8 cellular contexts compared by ENCODE assay signal in the genomic region with DNA sequence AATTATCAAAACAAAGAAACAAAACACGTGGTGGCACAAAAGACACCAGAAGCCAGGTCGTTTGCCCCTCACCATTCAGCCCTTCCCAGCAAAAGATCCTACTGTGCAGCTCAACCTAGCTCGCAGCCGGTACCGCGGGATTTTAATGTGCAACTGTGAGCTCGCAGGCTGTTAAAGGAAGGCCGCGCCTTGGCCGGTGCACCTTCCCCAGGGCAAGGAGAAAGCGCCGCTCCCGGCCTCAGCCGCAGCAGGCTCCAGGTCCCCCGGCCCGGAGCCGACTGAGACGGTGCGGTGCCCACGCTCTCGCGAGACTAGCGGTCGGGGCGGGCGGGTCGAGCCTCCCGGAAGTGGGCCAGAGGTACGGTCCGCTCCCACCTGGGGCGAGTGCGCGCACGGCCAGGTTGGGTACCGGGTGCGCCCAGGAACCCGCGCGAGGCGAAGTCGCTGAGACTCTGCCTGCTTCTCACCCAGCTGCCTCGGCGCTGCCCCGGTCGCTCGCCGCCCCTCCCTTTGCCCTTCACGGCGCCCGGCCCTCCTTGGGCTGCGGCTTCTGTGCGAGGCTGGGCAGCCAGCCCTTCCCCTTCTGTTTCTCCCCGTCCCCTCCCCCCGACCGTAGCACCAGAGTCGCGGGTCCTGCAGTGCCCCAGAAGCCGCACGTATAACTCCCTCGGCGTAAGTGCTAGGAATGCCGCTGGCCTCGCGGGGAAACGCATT. TPM values are rescaled to one million over a fixed set of nuclear protein-coding genes. Genes with fewer than 3 reads are reported as not detected.
A peak's percentile ranks its signal among the peaks of the same experiment; 100 is the strongest.
DNase-seq lines count a peak whose midpoint lies in the region; TF ChIP-seq lines count a peak whose summit lies in the region.

A gene (plus strand): TSS at position 618 of the 714 bp plus-strand sequence. CDS start 682 bp downstream, outside the sequence.

- H3K9me2 ChIP-seq in SK-N-SH: no peaks in the 10 kb centered on the region

- H3K4ac ChIP-seq in H9 (ENCODE audit: low read depth, low read length): no peak within 1 kb of the TSS

- no peaks in the 10 kb centered on the region for H3K9me3 Mint-ChIP-seq in H9
- H3K9me3 Mint-ChIP-seq in activated naive CD4-positive, alpha-beta T cell treated with anti-CD3 and anti-CD28 coated beads, Interleukin-2, amount 50 U/mL, for 24 hours: no peaks in the 10 kb centered on the region
- H3K9me3 Mint-ChIP-seq in glutamatergic neuron (ENCODE audit: unreplicated experiment): peaks cover 13% of the 10 kb centered on the region

- no peak within 1 kb of the TSS for H4K91ac ChIP-seq in H9 (ENCODE audit: insufficient read length, low read depth, low read length)

- H4K5ac ChIP-seq in H9 (ENCODE audit: insufficient read length, low read depth, low read length): peak within 1 kb of the TSS; percentile 19

- peaks cover 4% of the 10 kb centered on the region for H3K23me2 ChIP-seq in H9 (ENCODE audit: insufficient read length, low read depth, low read length, poor library complexity, severe bottlenecking)

- H2BK20ac ChIP-seq in H9 (ENCODE audit: low read depth, low read length, poor library complexity, severe bottlenecking): no peak within 1 kb of the TSS

- CTCF ChIA-PET in SK-N-SH (lab: Yijun Ruan, JAX): interaction anchor here (0.7 kb wide), 3 partner anchors 30 to 285 kb away, joined by 3 read pairs; no protein-coding TSS in a partner anchor

- H3K27me3 Mint-ChIP-seq in H9 (ENCODE audit: low read depth) (no peaks in the 10 kb centered on the region), glutamatergic neuron (ENCODE audit: unreplicated experiment) (peaks cover 4% of the 10 kb centered on the region)
- no peaks in the 10 kb centered on the region for H3K27me3 Mint-ChIP-seq in activated naive CD4-positive, alpha-beta T cell treated with anti-CD3 and anti-CD28 coated beads, Interleukin-2, amount 50 U/mL, for 24 hours

- H3F3A ChIP-seq in SK-N-SH (replicated peaks; ENCODE audit: insufficient read depth): no peaks in the 10 kb centered on the region

- H2AK5ac ChIP-seq in H9 (ENCODE audit: insufficient read length, low read length): no peak within 1 kb of the TSS

- TF ChIP-seq CTCF in H9 (conservative IDR thresholded peaks at IDR 0.05) (no peak), SK-N-SH (IDR thresholded peaks at IDR 0.05) (no peak), glutamatergic neuron (IDR thresholded peaks at IDR 0.05; ENCODE audit: partially characterized antibody, unreplicated experiment) (no peak), ovary (IDR thresholded peaks at IDR 0.05) (no peak)

- no peak within 1 kb of the TSS for H3K56ac ChIP-seq in H9 (ENCODE audit: insufficient read length, low read depth, low read length)

- no peak within 1 kb of the TSS for H2AFZ ChIP-seq in H9 (ENCODE audit: low read length)
- H2AFZ ChIP-seq in SK-N-SH (ENCODE audit: low read depth): peak within 1 kb of the TSS; percentile 98

- H3K27ac Mint-ChIP-seq in H9: peak within 1 kb of the TSS; percentile 94 to 97 (median 94)
- peak within 1 kb of the TSS; percentile 95 for H3K27ac Mint-ChIP-seq in activated naive CD4-positive, alpha-beta T cell treated with anti-CD3 and anti-CD28 coated beads, Interleukin-2, amount 50 U/mL, for 24 hours
- H3K27ac Mint-ChIP-seq in glutamatergic neuron (ENCODE audit: unreplicated experiment): peak within 1 kb of the TSS; percentile 96

- H3K4me1 ChIP-seq in H9 (ENCODE audit: insufficient read depth, low read length): peaks cover 3% of the 10 kb centered on the region
- peaks cover 3 to 14% of the 10 kb centered on the region in 2 experiments; a peak in 2 of 4 replicates for H3K4me1 ChIP-seq in SK-N-SH (ENCODE audit: control insufficient read depth in 1 of 2, insufficient read depth in 2 of 2, low read depth in 1 of 2, low read length in 1 of 2)
- peaks cover 2% of the 10 kb centered on the region for H3K4me1 ChIP-seq in ovary (ENCODE audit: insufficient read depth)
- peaks cover 5% of the 10 kb centered on the region for H3K4me1 ChIP-seq in thymus (ENCODE audit: control insufficient read depth, insufficient read depth, low read length)

- H3K23ac ChIP-seq in H9 (ENCODE audit: insufficient read length, low read depth, low read length): no peak within 1 kb of the TSS

- POLR2A ChIA-PET in SK-N-SH (lab: Yijun Ruan, JAX): interaction anchor here (0.5 to 1.2 kb wide), 5 partner anchors 10 to 388 kb away, joined by 3 to 4 read pairs (median 3); a partner anchor contains a TSS

- peak within 1 kb of the TSS; percentile 70 for H3K18ac ChIP-seq in H9 (ENCODE audit: insufficient read length, low read depth, low read length)

- peak; percentile 32 for TF ChIP-seq POLR2A in ovary (IDR thresholded peaks at IDR 0.05)

- H3K27me3 ChIP-seq in H9 (ENCODE audit: insufficient read depth, low read length) (no peaks in the 10 kb centered on the region), MG63 (no peaks in the 10 kb centered on the region), SK-N-SH (ENCODE audit: insufficient read depth) (no peaks in the 10 kb centered on the region), ovary (no peaks in the 10 kb centered on the region), thymus (ENCODE audit: control insufficient read depth, insufficient read depth) (no peaks in the 10 kb centered on the region)

- H3K79me2 ChIP-seq in H9 (ENCODE audit: insufficient read depth, low read length) (no peaks in the 10 kb centered on the region), SK-N-SH (ENCODE audit: insufficient read depth) (no peaks in the 10 kb centered on the region; the same call in 1 of the 2 replicates)

- no peak for TF ChIP-seq RAD21 in SK-N-SH (IDR thresholded peaks at IDR 0.05; ENCODE audit: low read length)

- H3K4me3 ChIP-seq in MG63 (peak within 1 kb of the TSS; percentile 77), SK-N-SH (ENCODE audit: low read depth in 2 of 2, low read length in 1 of 2) (peak within 1 kb of the TSS; percentile 80 to 87), ovary (peak within 1 kb of the TSS; percentile 97), thymus (ENCODE audit: low read length) (peak within 1 kb of the TSS; percentile 94)

- H3K4me2 ChIP-seq in H9 (ENCODE audit: insufficient read depth, insufficient read length, low read length): peak within 1 kb of the TSS; percentile 70
- peak within 1 kb of the TSS; percentile 89 for H3K4me2 ChIP-seq in SK-N-SH

- no peak within 1 kb of the TSS for H4K8ac ChIP-seq in H9 (replicated peaks; ENCODE audit: insufficient read length, low read depth, low read length)

- DNase-seq in GDM1 (lab: John Stamatoyannopoulos, UW) (peak; percentile 83), H9 (peak; percentile 91), MG63 (peak; percentile 87), SK-N-SH (peak; percentile 94), glutamatergic neuron (peak; percentile 88), ovary (peak; percentile 83 to 91 (median 88))

- H3K4me1 Mint-ChIP-seq in H9: peaks cover 20 to 31% of the 10 kb centered on the region in 2 experiments
- H3K4me1 Mint-ChIP-seq in activated naive CD4-positive, alpha-beta T cell treated with anti-CD3 and anti-CD28 coated beads, Interleukin-2, amount 50 U/mL, for 24 hours: peaks cover 39% of the 10 kb centered on the region
- peaks cover 1% of the 10 kb centered on the region for H3K4me1 Mint-ChIP-seq in glutamatergic neuron (ENCODE audit: low read depth, unreplicated experiment)

- H3T11ph ChIP-seq in H9 (ENCODE audit: low read length): no peak within 1 kb of the TSS

- H3K4me3 Mint-ChIP-seq in H9 (peak within 1 kb of the TSS; percentile 92 to 93), glutamatergic neuron (ENCODE audit: unreplicated experiment) (peak within 1 kb of the TSS; percentile 94)
- H3K4me3 Mint-ChIP-seq in activated naive CD4-positive, alpha-beta T cell treated with anti-CD3 and anti-CD28 coated beads, Interleukin-2, amount 50 U/mL, for 24 hours: peak within 1 kb of the TSS; percentile 95

- H3K9me3 ChIP-seq in H9 (ENCODE audit: control insufficient read depth, low read depth, low read length): no peaks in the 10 kb centered on the region
- no peaks in the 10 kb centered on the region for H3K9me3 ChIP-seq in MG63
- no peaks in the 10 kb centered on the region for H3K9me3 ChIP-seq in SK-N-SH
- no peaks in the 10 kb centered on the region for H3K9me3 ChIP-seq in ovary
- H3K9me3 ChIP-seq in thymus (ENCODE audit: control insufficient read depth): no peaks in the 10 kb centered on the region

- no peak within 1 kb of the TSS for H3K27ac ChIP-seq in H9 (ENCODE audit: insufficient read length, low read depth, low read length)
- peak within 1 kb of the TSS; percentile 48 to 89; a peak in 3 of 4 replicates for H3K27ac ChIP-seq in SK-N-SH (ENCODE audit: low read depth in 2 of 2, low read length in 1 of 2)
- H3K27ac ChIP-seq in ovary: peak within 1 kb of the TSS; percentile 64 to 81
- H3K27ac ChIP-seq in thymus (ENCODE audit: low read depth): peak within 1 kb of the TSS; percentile 88

- H2BK5ac ChIP-seq in H9 (ENCODE audit: insufficient read length, low read length): no peak within 1 kb of the TSS

- no peaks in the 10 kb centered on the region for H3K36me3 ChIP-seq in MG63
- H3K36me3 ChIP-seq in SK-N-SH (replicated peaks in 1 of 2; ENCODE audit: control insufficient read depth in 1 of 2, insufficient read depth in 2 of 2, low read length in 1 of 2): peaks cover 6 to 8% of the 10 kb centered on the region in 2 experiments
- H3K36me3 ChIP-seq in ovary: no peaks in the 10 kb centered on the region
- H3K36me3 ChIP-seq in thymus (ENCODE audit: control insufficient read depth, insufficient read depth): no peaks in the 10 kb centered on the region

- WGBS in H9 (ENCODE audit: extremely low coverage, insufficient read length, low lambda C conversion rate): no CpG with 5 or more reads among the region's 65 CpGs
- 4% methylated on average over 15 of the region's 65 CpGs for WGBS in SK-N-SH (ENCODE audit: low lambda C conversion rate)
- WGBS in ovary, 3 donors: 1% methylated on average over 49 to 65 of the region's 65 CpGs
- under 1% methylated on average over 65 of the region's 65 CpGs for WGBS in thymus

- peaks cover 2% of the 10 kb centered on the region for H4K20me1 ChIP-seq in H9 (ENCODE audit: control insufficient read depth, insufficient read depth, insufficient read length)
- no peaks in the 10 kb centered on the region for H4K20me1 ChIP-seq in SK-N-SH (ENCODE audit: insufficient read depth)

- no peak within 1 kb of the TSS for H2BK12ac ChIP-seq in H9 (ENCODE audit: insufficient read length, low read depth, low read length)

- H3K36me3 Mint-ChIP-seq in H9 (ENCODE audit: insufficient read depth in 1 of 3, low read depth in 3 of 3) (peaks cover 2 to 21% (median 18%) of the 10 kb centered on the region in 3 experiments; a peak in 6 of 7 replicates), glutamatergic neuron (ENCODE audit: unreplicated experiment) (no peaks in the 10 kb centered on the region)
- H3K36me3 Mint-ChIP-seq in activated naive CD4-positive, alpha-beta T cell treated with anti-CD3 and anti-CD28 coated beads, Interleukin-2, amount 50 U/mL, for 24 hours: peaks cover 8% of the 10 kb centered on the region

- H3K9ac ChIP-seq in H9 (ENCODE audit: extremely low read depth, insufficient read length, low read length) (peak within 1 kb of the TSS; percentile 78), SK-N-SH (peak within 1 kb of the TSS; percentile 74)

- H2BK15ac ChIP-seq in H9 (ENCODE audit: low read depth, low read length): no peak within 1 kb of the TSS

- intact Hi-C loops in ovary (cut with DNase I): no loop called here

- peak within 1 kb of the TSS; percentile 50 for H3K14ac ChIP-seq in H9 (ENCODE audit: insufficient read depth, low read length)

- no peak within 1 kb of the TSS for H2BK120ac ChIP-seq in H9 (ENCODE audit: low read depth, low read length, poor library complexity, severe bottlenecking)

- TF ChIP-seq EP300 in SK-N-SH (IDR thresholded peaks at IDR 0.05; ENCODE audit: borderline replicate concordance in 1 of 2, low read depth in 1 of 2, low read length in 1 of 2) (no peak), ovary (IDR thresholded peaks at IDR 0.05) (no peak)

- H3K79me1 ChIP-seq in H9 (ENCODE audit: insufficient read depth, low read depth, low read length, poor library complexity, severe bottlenecking): no peaks in the 10 kb centered on the region

RNA-seq across cellular contexts. Expression of the gene that starts here (rescaled TPM):
- total RNA-seq in H9 (2021) (23.7 and 24.0 TPM in 2 replicates), glutamatergic neuron (ENCODE audit: unreplicated experiment) (20.4 TPM), ovary (10 to 100 TPM in 6 of 7 donors, 1 to 10 TPM in 1; 7.2 to 13.8 (median 10.5) TPM)
- total RNA-seq in MG63 (2014; rRNA removed; shearing (Covaris generic); ENCODE audit: low replicate concordance): 1.4 and 20.1 TPM in 2 replicates
- polyA plus RNA-seq in SK-N-SH (2012; rRNA removed) (1.5 and 2.2 TPM in 2 replicates), ovary (1 to 10 TPM; 4.1 to 6.8 TPM), thymus (12.0 TPM)
- polyA plus RNA-seq in SK-N-SH (2012; cell fraction: cytosol; rRNA removed): 2.5 and 2.9 TPM in 2 replicates
- polyA plus RNA-seq in SK-N-SH (2012; cell fraction: nucleus; rRNA removed): 1.9 and 4.9 TPM in 2 replicates
